Comparison of ENCODE assay signal across 9 cellular contexts in genomic region chr12:68446896-68447806, GRCh38.
DNase-seq lines count a peak whose midpoint lies in the region; ATAC-seq and TF ChIP-seq lines count a peak whose summit lies in the region.
"Had no signal": no experiment of that assay in that cellular context is flagged by ENCODE, and none has a peak within 500 bp of the region (broad histone marks: within the 10 kb centered on the region; RNA-seq: fewer than 3 reads in every experiment).

No MANE protein-coding gene starts in this region.

- POLR2A ChIA-PET in activated naive CD8-positive, alpha-beta T cell treated with anti-CD3 and anti-CD28 coated beads, Interleukin-2, amount 10 ng/mL, durations not matched to agents 7 days and 5 days (lab: Charles Lee): interaction anchor here (0.6 to 2.0 kb wide), 5 partner anchors 9 to 254 kb away, joined by 3 to 11 read pairs (median 5); no protein-coding TSS in a partner anchor
- POLR2A ChIA-PET in SK-N-SH (lab: Yijun Ruan, JAX): no interaction called here

- TF ChIP-seq EP300 in SK-N-SH (IDR thresholded peaks at IDR 0.05; ENCODE audit: borderline replicate concordance in 1 of 2, low read depth in 1 of 2, low read length in 1 of 2): no peak

- H3K9me2 ChIP-seq in MM.1S (replicated peaks; ENCODE audit: insufficient read depth, low read length) (no peaks in the 10 kb centered on the region), SK-N-SH (no peaks in the 10 kb centered on the region)

- TF ChIP-seq CTCF in MM.1S (IDR thresholded peaks at IDR 0.05; ENCODE audit: low read length) (no peak), mesothelial cell of epicardium (IDR thresholded peaks at IDR 0.05; ENCODE audit: unreplicated experiment) (no peak), SK-N-SH (IDR thresholded peaks at IDR 0.05) (no peak)

- H3K4me3 Mint-ChIP-seq in activated naive CD8-positive, alpha-beta T cell treated with anti-CD3 and anti-CD28 coated beads, Interleukin-2, amount 10 ng/mL, durations not matched to agents 7 days and 5 days: peak overlapping the region; percentile 43
- H3K4me3 Mint-ChIP-seq in mesothelial cell of epicardium: no peak overlapping the region

- TF ChIP-seq RAD21 in SK-N-SH (IDR thresholded peaks at IDR 0.05; ENCODE audit: low read length): no peak

- peaks cover 63% of the 10 kb centered on the region for H3K4me1 Mint-ChIP-seq in activated naive CD8-positive, alpha-beta T cell treated with anti-CD3 and anti-CD28 coated beads, Interleukin-2, amount 10 ng/mL, durations not matched to agents 7 days and 5 days
- H3K4me1 Mint-ChIP-seq in mesothelial cell of epicardium: peaks cover 34% of the 10 kb centered on the region

- H3K9me3 Mint-ChIP-seq in activated naive CD8-positive, alpha-beta T cell treated with anti-CD3 and anti-CD28 coated beads, Interleukin-2, amount 10 ng/mL, durations not matched to agents 7 days and 5 days: peaks cover 12% of the 10 kb centered on the region
- H3K9me3 Mint-ChIP-seq in mesothelial cell of epicardium: peaks cover 16% of the 10 kb centered on the region

- ATAC-seq in activated naive CD8-positive, alpha-beta T cell treated with anti-CD3 and anti-CD28 coated beads, Interleukin-2, amount 10 ng/mL, durations not matched to agents 7 days and 5 days (ENCODE audit: low read depth): no peak
- no peak for ATAC-seq in GM18861 (IDR thresholded peaks at IDR 0.05; ENCODE audit: unreplicated experiment)

- H3F3A ChIP-seq in MM.1S (ENCODE audit: insufficient read depth, low read length) (peaks cover 24% of the 10 kb centered on the region), SK-N-SH (replicated peaks; ENCODE audit: insufficient read depth) (no peaks in the 10 kb centered on the region)

- H3K9me3 ChIP-seq in MM.1S (replicated peaks; ENCODE audit: insufficient read depth, low read length) (no peaks in the 10 kb centered on the region), SK-N-SH (peaks cover 17% of the 10 kb centered on the region; the same call in 1 of the 2 replicates)

- H2AFZ ChIP-seq in MM.1S (ENCODE audit: low read length) (peak overlapping the region; percentile 14; the same call in 1 of the 2 replicates), SK-N-SH (ENCODE audit: low read depth) (no peak overlapping the region)

- 80% methylated on average over 7 of the region's 7 CpGs for WGBS in SK-N-SH (ENCODE audit: low lambda C conversion rate)

- CTCF ChIA-PET in SK-N-SH (lab: Yijun Ruan, JAX): no interaction called here

- H3K9ac ChIP-seq in MM.1S (ENCODE audit: low read length) (no peak overlapping the region; the same call in 1 of the 2 replicates), SK-N-SH (no peak overlapping the region)

- no peaks in the 10 kb centered on the region for H4K20me1 ChIP-seq in MM.1S (ENCODE audit: insufficient read depth, low read length)
- H4K20me1 ChIP-seq in SK-N-SH (ENCODE audit: insufficient read depth): no peaks in the 10 kb centered on the region

- H3K4me2 ChIP-seq in MM.1S (ENCODE audit: low read depth, low read length) (peak overlapping the region; percentile 62), SK-N-SH (no peak overlapping the region)

- H3K36me3 ChIP-seq in MM.1S (replicated peaks; ENCODE audit: insufficient read depth, low read length) (no peaks in the 10 kb centered on the region), SK-N-SH (replicated peaks in 1 of 2; ENCODE audit: control insufficient read depth in 1 of 2, insufficient read depth in 2 of 2, low read length in 1 of 2) (no peaks in the 10 kb centered on the region)

- H3K4me3 ChIP-seq in MM.1S (ENCODE audit: low read length): peak overlapping the region; percentile 12; the same call in 1 of the 2 replicates
- no peak overlapping the region for H3K4me3 ChIP-seq in SK-N-SH (ENCODE audit: low read depth in 2 of 2, low read length in 1 of 2)

- peak overlapping the region; percentile 35 for H3K27ac Mint-ChIP-seq in activated naive CD8-positive, alpha-beta T cell treated with anti-CD3 and anti-CD28 coated beads, Interleukin-2, amount 10 ng/mL, durations not matched to agents 7 days and 5 days
- H3K27ac Mint-ChIP-seq in mesothelial cell of epicardium: peak overlapping the region; percentile 32

- H3K36me3 Mint-ChIP-seq in activated naive CD8-positive, alpha-beta T cell treated with anti-CD3 and anti-CD28 coated beads, Interleukin-2, amount 10 ng/mL, durations not matched to agents 7 days and 5 days: peaks cover 28% of the 10 kb centered on the region
- peaks cover 16% of the 10 kb centered on the region for H3K36me3 Mint-ChIP-seq in mesothelial cell of epicardium

- no peaks in the 10 kb centered on the region for H3K27me3 Mint-ChIP-seq in activated naive CD8-positive, alpha-beta T cell treated with anti-CD3 and anti-CD28 coated beads, Interleukin-2, amount 10 ng/mL, durations not matched to agents 7 days and 5 days
- H3K27me3 Mint-ChIP-seq in mesothelial cell of epicardium (ENCODE audit: low read depth): no peaks in the 10 kb centered on the region

- no peaks in the 10 kb centered on the region for H3K27me3 ChIP-seq in MM.1S (replicated peaks; ENCODE audit: insufficient read depth, low read length)
- H3K27me3 ChIP-seq in SK-N-SH (ENCODE audit: insufficient read depth): no peaks in the 10 kb centered on the region

- H3K79me2 ChIP-seq in MM.1S (ENCODE audit: low read length) (no peaks in the 10 kb centered on the region), SK-N-SH (ENCODE audit: insufficient read depth) (no peaks in the 10 kb centered on the region)

- DNase-seq in ELF-1 (ENCODE audit: low read depth, low spot score) (peak; percentile 74), MM.1S (peak; percentile 19), mesothelial cell of epicardium (ENCODE audit: low spot score in 2 of 2, unreplicated experiment in 2 of 2) (no peak), SK-N-SH (no peak), GM19240 (ENCODE audit: insufficient read length, low spot score) (no peak)
- DNase-seq in activated naive CD8-positive, alpha-beta T cell treated with anti-CD3 and anti-CD28 coated beads, Interleukin-2, amount 10 ng/mL, durations not matched to agents 7 days and 5 days: no peak
- DNase-seq: caudate nucleus; stimulated activated naive CD4-positive, alpha-beta T cell treated with Interleukin-2 at 50 U/mL for 16 hours had no signal

- H3K4me1 ChIP-seq in MM.1S (ENCODE audit: low read length) (peaks cover 49% of the 10 kb centered on the region), SK-N-SH (ENCODE audit: control insufficient read depth in 1 of 2, insufficient read depth in 2 of 2, low read depth in 1 of 2, low read length in 1 of 2) (peaks cover 4 to 15% of the 10 kb centered on the region in 2 experiments; a peak in 2 of 4 replicates)

- H3K27ac ChIP-seq in MM.1S (ENCODE audit: low read length): peak overlapping the region; percentile 21; the same call in 1 of the 2 replicates
- H3K27ac ChIP-seq in SK-N-SH (ENCODE audit: low read depth in 2 of 2, low read length in 1 of 2): no peak overlapping the region

TF ChIP-seq in SK-N-SH, 30 proteins besides CTCF, POLR2A, EP300 and RAD21:
- TF ChIP-seq FOSL2 (IDR thresholded peaks at IDR 0.05; ENCODE audit: borderline replicate concordance, low read depth) (no peak), CHD2 (IDR thresholded peaks at IDR 0.05; ENCODE audit: low read length, partially characterized antibody) (no peak), IRF3 (IDR thresholded peaks at IDR 0.05; ENCODE audit: low read depth, low read length) (no peak), SIN3A (IDR thresholded peaks at IDR 0.05; ENCODE audit: borderline replicate concordance, low read depth, low read length) (no peak)

Comparison
In these comparisons a context has a peak if more than half of its experiments do, and no peak if none do; other contexts are left out.
1. DNase-seq: peak in ELF-1 (single experiment) and MM.1S (single experiment); none in activated naive CD8-positive, alpha-beta T cell treated with anti-CD3 and anti-CD28 coated beads, Interleukin-2, amount 10 ng/mL, durations not matched to agents 7 days and 5 days (single experiment), mesothelial cell of epicardium (0 of 2), SK-N-SH (single experiment) and GM19240 (single experiment).